ENCODE assay signal across 8 cellular contexts in genomic region chr18:50288348-50289102, GRCh38. TPM values are rescaled to one million over a fixed set of nuclear protein-coding genes. Genes with fewer than 3 reads are reported as not detected.
DNase-seq lines count a peak whose midpoint lies in the region; ATAC-seq and TF ChIP-seq lines count a peak whose summit lies in the region.
"Not testable (repeated sequence)": the region's sequence is repeated elsewhere in the genome, so short reads cannot be mapped to it uniquely, and the experiment has no call there.

No MANE protein-coding gene starts in this region.

- H3K27ac ChIP-seq in HCT116 (ENCODE audit: low read depth, low read length) (peak overlapping the region; percentile 48), RWPE2 (ENCODE audit: poor library complexity, severe bottlenecking) (peak overlapping the region; percentile 22)
- not testable (repeated sequence) for H3K27ac ChIP-seq in duodenal mucosa (ENCODE audit: low read depth, low read length); iPS DF 6.9 (ENCODE audit: low read length)

- CTCF ChIA-PET in AG04449 (lab: Yijun Ruan, JAX) = interaction anchor here (1.2 to 2.2 kb wide), 3 partner anchors 10 to 69 kb away, joined by 5 to 10 read pairs (median 7); no protein-coding TSS in a partner anchor
- CTCF ChIA-PET in HCT116 (lab: Charles Lee) = not testable (repeated sequence)

- not testable (repeated sequence) for H3K9me3 Mint-ChIP-seq in activated naive CD4-positive, alpha-beta T cell treated with anti-CD3 and anti-CD28 coated beads, Interleukin-2, amount 50 U/mL, for 72 hours; naive thymus-derived CD8-positive, alpha-beta T cell; stimulated activated memory B cell treated with anti-CD40 and anti-IgM and Interleukin-4, amounts not matched to agents 10 μg/mL and 1 μg/mL and 100 μg/mL, for 72 hours

- not testable (repeated sequence) for H3K9me3 ChIP-seq in HCT116 (ENCODE audit: control insufficient read depth in 1 of 2, insufficient read depth in 1 of 2, low read depth in 1 of 2, low read length in 2 of 2); RWPE2 (ENCODE audit: severe bottlenecking); duodenal mucosa (ENCODE audit: control insufficient read depth in 1 of 2, low read length in 2 of 2); iPS DF 6.9 (ENCODE audit: control insufficient read depth, insufficient read depth, low read length)

- not testable (repeated sequence) for TF ChIP-seq RAD21 in HCT116 (IDR thresholded peaks at IDR 0.05; ENCODE audit: low read depth)

- H3K9ac ChIP-seq in HCT116 (ENCODE audit: low read length) (peak overlapping the region; percentile 89; the same call in 1 of the 2 replicates), duodenal mucosa (ENCODE audit: low read depth in 1 of 2, low read length in 2 of 2) (peak overlapping the region; percentile 67 to 93)

- H3K36me3 Mint-ChIP-seq in activated naive CD4-positive, alpha-beta T cell treated with anti-CD3 and anti-CD28 coated beads, Interleukin-2, amount 50 U/mL, for 72 hours = peaks cover 31 to 33% of the 10 kb centered on the region in 2 donors
- H3K36me3 Mint-ChIP-seq in naive thymus-derived CD8-positive, alpha-beta T cell = peaks cover 0 to 25% (median 11%) of the 10 kb centered on the region in 3 donors
- H3K36me3 Mint-ChIP-seq in stimulated activated memory B cell treated with anti-CD40 and anti-IgM and Interleukin-4, amounts not matched to agents 10 μg/mL and 1 μg/mL and 100 μg/mL, for 72 hours = peaks cover 36% of the 10 kb centered on the region

- not testable (repeated sequence) for DNase-seq in AG04449 (ENCODE audit: low read depth, low spot score); HCT116 (ENCODE audit: low read depth, low spot score); RWPE2 (ENCODE audit: low spot score); activated naive CD4-positive, alpha-beta T cell treated with anti-CD3 and anti-CD28 coated beads, Interleukin-2, amount 50 U/mL, for 72 hours (ENCODE audit: low spot score in 2 of 2); iPS DF 6.9 (ENCODE audit: low read depth, low spot score); naive thymus-derived CD8-positive, alpha-beta T cell

- H3K4me2 ChIP-seq in HCT116 (ENCODE audit: low read length) = peak overlapping the region; percentile 89

- RAD21 ChIA-PET in HCT116 (lab: Charles Lee; ENCODE audit: low non-redundant PET in 1 of 2, low total read pairs in 2 of 2, uncharacterized antibody in 2 of 2, unreplicated experiment in 2 of 2) = not testable (repeated sequence)

- H4K20me1 ChIP-seq in HCT116 (ENCODE audit: insufficient read depth) = not testable (repeated sequence)

- peaks cover 5 to 25% of the 10 kb centered on the region in 2 experiments; a peak in 3 of 4 replicates for H3K4me1 ChIP-seq in HCT116 (ENCODE audit: control insufficient read depth in 1 of 2, insufficient read depth in 2 of 2, low read length in 2 of 2)
- H3K4me1 ChIP-seq in RWPE2 (ENCODE audit: insufficient read depth, poor library complexity, severe bottlenecking); duodenal mucosa (ENCODE audit: control insufficient read depth in 1 of 2, insufficient read depth in 2 of 2, low read length in 2 of 2); iPS DF 6.9 (ENCODE audit: control insufficient read depth, insufficient read depth, low read length): not testable (repeated sequence)

- no CpG with 5 or more reads among the region's 21 CpGs for WGBS in iPS DF 6.9 (ENCODE audit: insufficient coverage, insufficient read length)

- not testable (repeated sequence) for H3K9me2 ChIP-seq in HCT116 (ENCODE audit: insufficient read depth)

- not testable (repeated sequence) for TF ChIP-seq POLR2A in HCT116 (IDR thresholded peaks at IDR 0.05; ENCODE audit: borderline replicate concordance, extremely low read depth, insufficient read depth, insufficient read length)

- TF ChIP-seq CTCF in AG04449 (IDR thresholded peaks at IDR 0.05; ENCODE audit: insufficient read depth, low read length, missing control alignments); HCT116 (IDR thresholded peaks at IDR 0.05 in 2 of 3, conservative IDR thresholded peaks at IDR 0.05 in 1 of 3; ENCODE audit: borderline replicate concordance in 1 of 3, insufficient read depth in 1 of 3, low read depth in 2 of 3, low read length in 2 of 3); RWPE2 (IDR thresholded peaks at IDR 0.05; ENCODE audit: poor library complexity, severe bottlenecking): not testable (repeated sequence)

- not testable (repeated sequence) for BruUV-seq in HCT116 (replicated peaks; lab: Mats Ljungman, UMichigan)

- H3K36me3 ChIP-seq in HCT116 (ENCODE audit: control insufficient read depth in 1 of 2, insufficient read depth in 2 of 2, low read length in 2 of 2) = peaks cover 4 to 16% of the 10 kb centered on the region in 2 experiments; a peak in 3 of 4 replicates
- peaks cover 18% of the 10 kb centered on the region for H3K36me3 ChIP-seq in RWPE2 (ENCODE audit: low read depth)
- peaks cover 8 to 25% of the 10 kb centered on the region in 2 donors for H3K36me3 ChIP-seq in duodenal mucosa (ENCODE audit: control insufficient read depth in 1 of 2, insufficient read depth in 2 of 2, low read length in 2 of 2)
- not testable (repeated sequence) for H3K36me3 ChIP-seq in iPS DF 6.9 (ENCODE audit: control insufficient read depth, insufficient read depth, low read length)

- peaks cover 15 to 33% (median 24%) of the 10 kb centered on the region in 4 donors for H3K4me1 Mint-ChIP-seq in naive thymus-derived CD8-positive, alpha-beta T cell
- peaks cover 26% of the 10 kb centered on the region for H3K4me1 Mint-ChIP-seq in stimulated activated memory B cell treated with anti-CD40 and anti-IgM and Interleukin-4, amounts not matched to agents 10 μg/mL and 1 μg/mL and 100 μg/mL, for 72 hours

- H3K27me3 Mint-ChIP-seq in naive thymus-derived CD8-positive, alpha-beta T cell; stimulated activated memory B cell treated with anti-CD40 and anti-IgM and Interleukin-4, amounts not matched to agents 10 μg/mL and 1 μg/mL and 100 μg/mL, for 72 hours: not testable (repeated sequence)

- H3K79me2 ChIP-seq in HCT116 (ENCODE audit: insufficient read depth, low read length) = peaks cover 22% of the 10 kb centered on the region

- not testable (repeated sequence) for ATAC-seq in HCT116; RWPE2 (ENCODE audit: low read depth); activated naive CD4-positive, alpha-beta T cell treated with anti-CD3 and anti-CD28 coated beads, Interleukin-2, amount 50 U/mL, for 72 hours; naive thymus-derived CD8-positive, alpha-beta T cell; stimulated activated memory B cell treated with anti-CD40 and anti-IgM and Interleukin-4, amounts not matched to agents 10 μg/mL and 1 μg/mL and 100 μg/mL, for 72 hours

- peak overlapping the region; percentile 95 for H2AFZ ChIP-seq in HCT116 (ENCODE audit: low read depth, low read length, poor library complexity, severe bottlenecking)

- intact Hi-C loops in HCT116 (cut with micrococcal nuclease) = loop anchor here (5.0 to 10.0 kb wide), 3 partner anchors 69 to 794 kb away; partner anchors contain the start of gene RPL17

- peak overlapping the region; percentile 85 to 100 (median 99) for H3K4me3 Mint-ChIP-seq in naive thymus-derived CD8-positive, alpha-beta T cell
- H3K4me3 Mint-ChIP-seq in stimulated activated memory B cell treated with anti-CD40 and anti-IgM and Interleukin-4, amounts not matched to agents 10 μg/mL and 1 μg/mL and 100 μg/mL, for 72 hours = peak overlapping the region; percentile 95

- POLR2A ChIA-PET in AG04449 (lab: Yijun Ruan, JAX); HCT116 (lab: Charles Lee): not testable (repeated sequence)
- POLR2A ChIA-PET in naive thymus-derived CD8-positive, alpha-beta T cell (lab: Charles Lee) = interaction anchor here (0.9 to 2.9 kb wide), 4 partner anchors 7 to 86 kb away, joined by 3 to 9 read pairs (median 3); partner anchors contain the start of genes MBD1 and SKA1

- H3K27ac Mint-ChIP-seq in activated naive CD4-positive, alpha-beta T cell treated with anti-CD3 and anti-CD28 coated beads, Interleukin-2, amount 50 U/mL, for 72 hours = peak overlapping the region; percentile 94 to 100
- peak overlapping the region; percentile 95 to 100 (median 99) for H3K27ac Mint-ChIP-seq in naive thymus-derived CD8-positive, alpha-beta T cell
- H3K27ac Mint-ChIP-seq in stimulated activated memory B cell treated with anti-CD40 and anti-IgM and Interleukin-4, amounts not matched to agents 10 μg/mL and 1 μg/mL and 100 μg/mL, for 72 hours = peak overlapping the region; percentile 90

- H3K27me3 ChIP-seq in HCT116 (ENCODE audit: insufficient read depth, low read length); RWPE2 (ENCODE audit: insufficient read depth, poor library complexity, severe bottlenecking); duodenal mucosa (ENCODE audit: control insufficient read depth in 1 of 2, insufficient read depth in 2 of 2, low read length in 2 of 2); iPS DF 6.9 (ENCODE audit: control insufficient read depth, insufficient read depth, low read length): not testable (repeated sequence)

- H3K4me3 ChIP-seq in AG04449 (ENCODE audit: low read depth, low read length) (peak overlapping the region; percentile 92), HCT116 (replicated peaks in 1 of 2; ENCODE audit: low read depth in 1 of 2, low read length in 2 of 2) (peak overlapping the region; percentile 83 to 97), RWPE2 (ENCODE audit: severe bottlenecking) (peak overlapping the region; percentile 56), duodenal mucosa (ENCODE audit: low read depth in 1 of 2, low read length in 2 of 2) (peak overlapping the region; percentile 87 to 97), iPS DF 6.9 (ENCODE audit: low read length) (peak overlapping the region; percentile 89; the same call in 1 of the 2 replicates)

RNA-seq across cellular contexts. Expression of gene CXXC1, which starts 1.0 kb away (rescaled TPM):
- total RNA-seq in HCT116 (2021; ENCODE audit: unreplicated experiment) = 101 TPM
- polyA plus RNA-seq in HCT116 (2012) = 97.1 and 126 TPM in 2 replicates
- 100 to 1,000 TPM in 1 of 2 donors, 10 to 100 TPM in 1; 88.9 to 177 TPM for total RNA-seq in activated naive CD4-positive, alpha-beta T cell treated with anti-CD3 and anti-CD28 coated beads, Interleukin-2, amount 50 U/mL, for 72 hours
- total RNA-seq in naive thymus-derived CD8-positive, alpha-beta T cell = 100 to 1,000 TPM; 159 to 171 TPM
- polyA plus RNA-seq in naive thymus-derived CD8-positive, alpha-beta T cell = 10 to 100 TPM; 52.2 to 84.7 (median 59.8) TPM

RNA-seq across cellular contexts. Expression of gene MBD1, which starts 7.2 kb away (rescaled TPM):
- 63.9 TPM for total RNA-seq in HCT116 (2021; ENCODE audit: unreplicated experiment)
- polyA plus RNA-seq in HCT116 (2012) = 48.4 and 52.8 TPM in 2 replicates
- 100 to 1,000 TPM in 1 of 2 donors, 10 to 100 TPM in 1; 79.7 to 123 TPM for total RNA-seq in activated naive CD4-positive, alpha-beta T cell treated with anti-CD3 and anti-CD28 coated beads, Interleukin-2, amount 50 U/mL, for 72 hours
- total RNA-seq in naive thymus-derived CD8-positive, alpha-beta T cell = 100 to 1,000 TPM; 121 to 123 TPM
- 10 to 100 TPM; 22.5 to 39.9 (median 25.2) TPM for polyA plus RNA-seq in naive thymus-derived CD8-positive, alpha-beta T cell

RNA-seq across cellular contexts. Expression of gene CFAP53, which starts 22.2 kb away (rescaled TPM):
- total RNA-seq in HCT116 (2021; ENCODE audit: unreplicated experiment) = 1.1 TPM
- polyA plus RNA-seq in HCT116 (2012) = 1.4 and 2.0 TPM in 2 replicates
- 1 to 10 TPM in 1 of 2 donors, under 1 TPM in 1; 0.82 to 2.2 TPM for total RNA-seq in activated naive CD4-positive, alpha-beta T cell treated with anti-CD3 and anti-CD28 coated beads, Interleukin-2, amount 50 U/mL, for 72 hours
- 1 to 10 TPM; 1.2 TPM for total RNA-seq in naive thymus-derived CD8-positive, alpha-beta T cell
- polyA plus RNA-seq in naive thymus-derived CD8-positive, alpha-beta T cell = under 1 TPM in 2 of 3 donors, not detected in 1; 0.31 to 0.57 TPM
